Comparison of ENCODE assay signal across 8 cellular contexts in genomic region chr2:64063924-64064331, GRCh38. TPM values are rescaled to one million over a fixed set of nuclear protein-coding genes. Genes with fewer than 3 reads are reported as not detected.
DNase-seq lines count a peak whose midpoint lies in the region; ATAC-seq and TF ChIP-seq lines count a peak whose summit lies in the region.

No MANE protein-coding gene starts in this region.

- H3K27ac ChIP-seq in body of pancreas (peak overlapping the region; percentile 66 to 83 (median 76)), right lobe of liver (peak overlapping the region in 2 of 3 donors; percentile 30 to 60), upper lobe of right lung (peak overlapping the region; percentile 45)

- CTCF ChIA-PET in activated CD4-positive, alpha-beta memory T cell treated with anti-CD3 and anti-CD28 coated beads for 36 hours (lab: Charles Lee) = interaction anchor here (0.9 to 2.2 kb wide), 3 partner anchors 14 to 266 kb away, joined by 4 to 15 read pairs (median 6); no protein-coding TSS in a partner anchor
- CTCF ChIA-PET in activated CD4-positive, alpha-beta memory T cell treated with anti-CD3 and anti-CD28 coated beads, Interleukin-2, amount 10 ng/mL, durations not matched to agents 7 days and 5 days (lab: Charles Lee) = interaction anchor here (0.8 to 1.5 kb wide), 3 partner anchors 9 to 267 kb away, joined by 3 to 5 read pairs (median 5); no protein-coding TSS in a partner anchor

- TF ChIP-seq CTCF in body of pancreas (IDR thresholded peaks at IDR 0.05) (no peak), right lobe of liver (IDR thresholded peaks at IDR 0.05) (no peak), upper lobe of right lung (IDR thresholded peaks at IDR 0.05) (no peak)

- TF ChIP-seq POLR2A in body of pancreas (IDR thresholded peaks at IDR 0.05) = peak in 1 of 3 donors; percentile 6
- TF ChIP-seq POLR2A in right lobe of liver (IDR thresholded peaks at IDR 0.05) = no peak

- H3K36me3 ChIP-seq in body of pancreas (replicated peaks in 1 of 2; ENCODE audit: insufficient read depth in 1 of 2, low read depth in 2 of 2) = no peaks in the 10 kb centered on the region
- H3K36me3 ChIP-seq in right lobe of liver = no peaks in the 10 kb centered on the region
- no peaks in the 10 kb centered on the region for H3K36me3 ChIP-seq in upper lobe of right lung

- no peaks in the 10 kb centered on the region for H3K36me3 Mint-ChIP-seq in activated CD4-positive, alpha-beta memory T cell treated with anti-CD3 and anti-CD28 coated beads for 36 hours
- H3K36me3 Mint-ChIP-seq in activated CD4-positive, alpha-beta memory T cell treated with anti-CD3 and anti-CD28 coated beads, Interleukin-2, amount 10 ng/mL, durations not matched to agents 7 days and 5 days (ENCODE audit: low read depth) = no peaks in the 10 kb centered on the region

- H3K9me3 ChIP-seq in body of pancreas (no peaks in the 10 kb centered on the region), right lobe of liver (no peaks in the 10 kb centered on the region), upper lobe of right lung (no peaks in the 10 kb centered on the region)

- intact Hi-C loops in activated CD4-positive, alpha-beta memory T cell treated with anti-CD3 and anti-CD28 coated beads for 36 hours (cut with micrococcal nuclease) = loop anchor here (1.0 to 10.0 kb wide), 3 partner anchors 71 to 811 kb away; partner anchors contain the start of gene PELI1
- intact Hi-C loops in body of pancreas (cut with DNase I) = no loop called here
- intact Hi-C loops in right lobe of liver (cut with DNase I) = no loop called here
- intact Hi-C loops in upper lobe of right lung (cut with DNase I) = no loop called here

- no peak overlapping the region for H3K4me3 ChIP-seq in body of pancreas
- no peak overlapping the region for H3K4me3 ChIP-seq in right lobe of liver
- H3K4me3 ChIP-seq in upper lobe of right lung = no peak overlapping the region

- WGBS in body of pancreas, 2 donors = 32 to 53% methylated on average over 4 of the region's 4 CpGs
- WGBS in right lobe of liver (ENCODE audit: insufficient coverage, low coverage, low lambda C conversion rate, missing lambda C conversion rate) = 41% methylated on average over 3 of the region's 4 CpGs

- POLR2A ChIA-PET in activated CD4-positive, alpha-beta memory T cell treated with anti-CD3 and anti-CD28 coated beads for 36 hours (lab: Charles Lee) = interaction anchor here (1.6 kb wide), 1 partner anchor 263 kb away, joined by 6 read pairs; no protein-coding TSS in a partner anchor
- POLR2A ChIA-PET in activated CD4-positive, alpha-beta memory T cell treated with anti-CD3 and anti-CD28 coated beads, Interleukin-2, amount 10 ng/mL, durations not matched to agents 7 days and 5 days (lab: Charles Lee) = interaction anchor here (1.9 kb wide), 1 partner anchor 9 kb away, joined by 5 read pairs; no protein-coding TSS in a partner anchor

- no peak overlapping the region for H3K4me3 Mint-ChIP-seq in activated CD4-positive, alpha-beta memory T cell treated with anti-CD3 and anti-CD28 coated beads for 36 hours
- H3K4me3 Mint-ChIP-seq in activated CD4-positive, alpha-beta memory T cell treated with anti-CD3 and anti-CD28 coated beads, Interleukin-2, amount 10 ng/mL, durations not matched to agents 7 days and 5 days = no peak overlapping the region

- no peaks in the 10 kb centered on the region for H3K27me3 ChIP-seq in body of pancreas
- H3K27me3 ChIP-seq in right lobe of liver = no peaks in the 10 kb centered on the region
- no peaks in the 10 kb centered on the region for H3K27me3 ChIP-seq in upper lobe of right lung

- ATAC-seq in body of pancreas (peak; percentile 88), right lobe of liver (peak; percentile 38 to 70 (median 54)), upper lobe of right lung (peak; percentile 72), GM18868 (IDR thresholded peaks at IDR 0.05; ENCODE audit: unreplicated experiment) (no peak)

- no peak for DNase-seq in activated CD4-positive, alpha-beta memory T cell treated with anti-CD3 and anti-CD28 coated beads for 36 hours
- DNase-seq in activated CD4-positive, alpha-beta memory T cell treated with anti-CD3 and anti-CD28 coated beads, Interleukin-2, amount 10 ng/mL, durations not matched to agents 7 days and 5 days = no peak
- peak; percentile 52 to 73 (median 68) for DNase-seq in body of pancreas
- DNase-seq in right lobe of liver = no peak
- DNase-seq in upper lobe of right lung = no peak
- DNase-seq in ACHN = no peak
- DNase-seq in cortex of kidney (lab: John Stamatoyannopoulos, UW) = no peak

- no peaks in the 10 kb centered on the region for H3K27me3 Mint-ChIP-seq in activated CD4-positive, alpha-beta memory T cell treated with anti-CD3 and anti-CD28 coated beads for 36 hours
- no peaks in the 10 kb centered on the region for H3K27me3 Mint-ChIP-seq in activated CD4-positive, alpha-beta memory T cell treated with anti-CD3 and anti-CD28 coated beads, Interleukin-2, amount 10 ng/mL, durations not matched to agents 7 days and 5 days

- H3K9me3 Mint-ChIP-seq in activated CD4-positive, alpha-beta memory T cell treated with anti-CD3 and anti-CD28 coated beads for 36 hours = no peaks in the 10 kb centered on the region
- H3K9me3 Mint-ChIP-seq in activated CD4-positive, alpha-beta memory T cell treated with anti-CD3 and anti-CD28 coated beads, Interleukin-2, amount 10 ng/mL, durations not matched to agents 7 days and 5 days = no peaks in the 10 kb centered on the region

- peak overlapping the region; percentile 38 for H3K27ac Mint-ChIP-seq in activated CD4-positive, alpha-beta memory T cell treated with anti-CD3 and anti-CD28 coated beads for 36 hours
- no peak overlapping the region for H3K27ac Mint-ChIP-seq in activated CD4-positive, alpha-beta memory T cell treated with anti-CD3 and anti-CD28 coated beads, Interleukin-2, amount 10 ng/mL, durations not matched to agents 7 days and 5 days

- in situ Hi-C loops in ACHN (cut with HindIII; ENCODE audit: low pct_ligation_motif_present, low pct_unique_long_range_greater_than_20kb, low sequenced_read_pairs) = loop anchor here (25.0 kb wide), 1 partner anchor 248 kb away; no protein-coding TSS in a partner anchor

- peaks cover 29% of the 10 kb centered on the region for H3K4me1 Mint-ChIP-seq in activated CD4-positive, alpha-beta memory T cell treated with anti-CD3 and anti-CD28 coated beads for 36 hours (ENCODE audit: low read depth)
- H3K4me1 Mint-ChIP-seq in activated CD4-positive, alpha-beta memory T cell treated with anti-CD3 and anti-CD28 coated beads, Interleukin-2, amount 10 ng/mL, durations not matched to agents 7 days and 5 days = peaks cover 21% of the 10 kb centered on the region

- peaks cover 23% of the 10 kb centered on the region for H3K4me1 ChIP-seq in body of pancreas
- H3K4me1 ChIP-seq in right lobe of liver = no peaks in the 10 kb centered on the region
- H3K4me1 ChIP-seq in upper lobe of right lung = peaks cover 6% of the 10 kb centered on the region

RNA-seq across cellular contexts. Expression of gene VPS54, which starts 44.7 kb away (rescaled TPM):
- total RNA-seq in activated CD4-positive, alpha-beta memory T cell treated with anti-CD3 and anti-CD28 coated beads for 36 hours = 10 to 100 TPM; 12.5 to 12.8 TPM
- 10 to 100 TPM; 18.8 to 19.2 TPM for total RNA-seq in activated CD4-positive, alpha-beta memory T cell treated with anti-CD3 and anti-CD28 coated beads, Interleukin-2, amount 10 ng/mL, durations not matched to agents 7 days and 5 days
- total RNA-seq in body of pancreas = 10 to 100 TPM; 17.8 to 22.8 TPM
- 10 to 100 TPM; 11.6 to 12.5 (median 12.2) TPM for total RNA-seq in right lobe of liver
- total RNA-seq in upper lobe of right lung = 27.0 TPM

Comparison
In these comparisons a context has a peak if more than half of its experiments do, and no peak if none do; other contexts are left out.
1. DNase-seq: peak in body of pancreas (4 of 4); none in activated CD4-positive, alpha-beta memory T cell treated with anti-CD3 and anti-CD28 coated beads for 36 hours (single experiment), activated CD4-positive, alpha-beta memory T cell treated with anti-CD3 and anti-CD28 coated beads, Interleukin-2, amount 10 ng/mL, durations not matched to agents 7 days and 5 days (single experiment), right lobe of liver (0 of 3), upper lobe of right lung (single experiment), ACHN (single experiment) and cortex of kidney (single experiment).
2. Peak in every context shown above with its lines, with median percentiles within 50 percentile points of each other: H3K27ac ChIP-seq.